Comparison of ENCODE assay signal across 8 cellular contexts in the genomic region with DNA sequence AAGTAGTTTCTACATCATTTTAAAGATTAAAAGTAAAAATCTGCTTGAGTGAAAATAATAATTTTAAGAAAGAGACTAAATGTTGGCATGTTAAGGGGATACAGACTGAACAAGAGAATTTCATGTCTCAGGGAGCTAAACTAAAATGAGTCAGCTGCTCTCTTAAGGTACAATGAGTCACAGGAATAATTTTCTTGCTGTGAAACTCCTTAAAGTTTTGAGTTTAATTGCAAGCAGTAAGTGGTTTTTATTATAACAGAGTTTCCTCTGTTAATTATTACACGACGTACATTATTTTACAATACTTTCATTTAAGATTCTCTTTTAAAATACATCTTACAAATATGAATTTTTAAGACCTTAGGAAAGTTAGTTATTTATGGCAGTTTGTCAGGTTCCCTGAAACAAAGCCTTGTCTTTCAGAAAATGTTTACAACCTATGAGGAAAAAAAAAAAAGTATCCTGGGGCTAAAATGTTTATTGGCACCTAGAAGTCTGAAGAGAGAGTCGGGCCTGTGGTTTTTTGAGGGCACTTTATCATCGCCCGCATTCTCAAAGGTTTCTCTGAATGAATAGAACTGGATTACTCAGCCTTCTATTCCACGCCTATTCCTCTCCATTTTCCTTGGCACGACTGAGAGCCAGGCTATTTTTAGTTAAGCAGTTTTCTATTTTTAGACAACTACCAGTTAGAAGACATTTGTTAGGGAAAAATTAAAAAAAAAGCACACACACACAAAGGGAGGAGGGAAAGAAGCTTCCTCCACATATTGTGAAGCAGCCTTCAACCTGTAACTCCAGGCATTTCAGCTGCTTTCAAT.
A peak's percentile ranks its signal among the peaks of the same experiment; 100 is the strongest.
DNase-seq lines count a peak whose midpoint lies in the region; ATAC-seq, FAIRE-seq and TF ChIP-seq lines count a peak whose summit lies in the region.

No MANE protein-coding gene starts in this region.

- no peaks in the 10 kb centered on the region for H3K9me3 ChIP-seq in GM12878 (replicated peaks; ENCODE audit: control insufficient read depth, insufficient read depth, low read length)
- H3K9me3 ChIP-seq in keratinocyte (ENCODE audit: control insufficient read depth, low read depth, low read length) = no peaks in the 10 kb centered on the region
- no peaks in the 10 kb centered on the region for H3K9me3 ChIP-seq in Karpas-422 (ENCODE audit: low read length)

- TF ChIP-seq POLR2A in GM12892 (IDR thresholded peaks at IDR 0.05; ENCODE audit: low read depth, low read length) = no peak
- no peak for TF ChIP-seq POLR2A in GM12878 (IDR thresholded peaks at IDR 0.05; ENCODE audit: low read depth, low read length)

- H3K79me2 ChIP-seq in GM12878 (ENCODE audit: control insufficient read depth, insufficient read depth, low read length) (peaks cover 62% of the 10 kb centered on the region), keratinocyte (ENCODE audit: control insufficient read depth, insufficient read depth, low read length) (no peaks in the 10 kb centered on the region), Karpas-422 (ENCODE audit: low read length) (peaks cover 83% of the 10 kb centered on the region)

- BruUV-seq in GM12878 (replicated peaks; lab: Mats Ljungman, UMichigan) = no TSS peak

- peak overlapping the region; percentile 67; the same call in 1 of the 2 replicates for H3K4me2 ChIP-seq in GM12878 (ENCODE audit: control insufficient read depth, insufficient read depth)
- peak overlapping the region; percentile 18 for H3K4me2 ChIP-seq in keratinocyte (ENCODE audit: control insufficient read depth, extremely low read depth, insufficient read depth, low read depth, low read length)
- no peak overlapping the region for H3K4me2 ChIP-seq in Karpas-422 (ENCODE audit: low read depth, low read length, poor library complexity, severe bottlenecking)

- TF ChIP-seq RAD21 in GM12878 (IDR thresholded peaks at IDR 0.05; ENCODE audit: insufficient read depth, low read depth, low read length) = no peak

- TF ChIP-seq EP300 in GM12878 (IDR thresholded peaks at IDR 0.05; ENCODE audit: borderline replicate concordance in 1 of 2, control insufficient read depth in 1 of 2, low read depth in 2 of 2, low read length in 2 of 2) = peak in 1 of 2 experiments; percentile 61; a peak in 3 of 4 replicates

- dilution Hi-C loops in keratinocyte (cut with MboI; ENCODE audit: extremely low pct_ligation_motif_present, low sequenced_read_pairs) = no loop called here

- DNase-seq in GM12892 (ENCODE audit: insufficient read length) (no peak), HEK293T (ENCODE audit: extremely low spot score) (peak; percentile 47), NCI-H1048 (lab: John Stamatoyannopoulos, UW) (peak; percentile 66), GM12878 (ENCODE audit: low read depth, low spot score) (peak; percentile 43), keratinocyte (ENCODE audit: low read depth, low spot score) (peak; percentile 44), Karpas-422 (no peak)
- DNase-seq in stimulated activated naive CD8-positive, alpha-beta T cell treated with anti-CD3 and anti-CD28 coated beads, Interleukin-15, Interleukin-2, amounts not matched to agents 100 U/mL and 50 U/mL, for 24 hours = peak; percentile 20
- DNase-seq in activated effector memory CD4-positive, alpha-beta T cell treated with anti-CD3 and anti-CD28 coated beads, Interleukin-2, amount 50 U/mL, for 16 hours = no peak

- 0 out of 2 replicates have a peak overlapping the region, but pooled peaks have one; percentile 3 for H3K9ac ChIP-seq in GM12878 (ENCODE audit: control insufficient read depth, insufficient read depth, low read length)
- no peak overlapping the region for H3K9ac ChIP-seq in keratinocyte (ENCODE audit: control insufficient read depth, extremely low read depth, insufficient read depth, low read length)
- H3K9ac ChIP-seq in Karpas-422 (ENCODE audit: low read length) = no peak overlapping the region

- peaks cover 7% of the 10 kb centered on the region; the same call in 1 of the 2 replicates for H3K4me1 ChIP-seq in GM12878 (ENCODE audit: control insufficient read depth, insufficient read depth, low read length)
- peaks cover 12% of the 10 kb centered on the region for H3K4me1 ChIP-seq in keratinocyte (ENCODE audit: control insufficient read depth, extremely low read depth, insufficient read depth, low read length)
- no peaks in the 10 kb centered on the region; the same call in 1 of the 2 replicates for H3K4me1 ChIP-seq in Karpas-422 (ENCODE audit: low read length)

- TF ChIP-seq CTCF in GM12878 (IDR thresholded peaks at IDR 0.05 in 2 of 3, conservative IDR thresholded peaks at IDR 0.05 in 1 of 3; ENCODE audit: control insufficient read depth in 2 of 3, extremely low read depth in 1 of 3, insufficient read depth in 1 of 3, low read depth in 3 of 3, low read length in 3 of 3) = no peak
- no peak for TF ChIP-seq CTCF in keratinocyte (optimal IDR thresholded peaks at IDR 0.05 in 1 of 3, IDR thresholded peaks at IDR 0.05 in 1 of 3, conservative IDR thresholded peaks at IDR 0.05 in 1 of 3; ENCODE audit: extremely low read depth in 1 of 3, insufficient read depth in 2 of 3, low read length in 3 of 3)

- FAIRE-seq in GM12892 (lab: Jason Lieb, UNC) = peak; percentile 56
- FAIRE-seq in GM12878 (lab: Jason Lieb, UNC) = no peak
- FAIRE-seq in keratinocyte (lab: Jason Lieb, UNC) = peak; percentile 76

- intact Hi-C loops in GM12878 (cut with micrococcal nuclease; ENCODE audit: unreplicated experiment) = loop anchor here (2.0 kb wide), 1 partner anchor 51 kb away; no protein-coding TSS in a partner anchor

- H3K9me1 ChIP-seq in keratinocyte (ENCODE audit: control insufficient read depth, extremely low read depth, insufficient read depth, low read length) = no peaks in the 10 kb centered on the region

- peak; percentile 79 for ATAC-seq in GM12878
- ATAC-seq in stimulated activated naive CD8-positive, alpha-beta T cell treated with anti-CD3 and anti-CD28 coated beads, Interleukin-15, Interleukin-2, amounts not matched to agents 100 U/mL and 50 U/mL, for 24 hours = peak; percentile 90

- WGBS in GM12878 (ENCODE audit: insufficient coverage, insufficient replicate concordance, low lambda C conversion rate, missing lambda C conversion rate) = 1% methylated on average over 7 of the region's 7 CpGs

- POLR2A ChIA-PET in HEK293T (lab: Yijun Ruan, JAX) = interaction anchor here (1.5 kb wide), 1 partner anchor 99 kb away, joined by 3 read pairs; no protein-coding TSS in a partner anchor
- POLR2A ChIA-PET in GM12878 (lab: Charles Lee) = interaction anchor here (0.6 to 1.6 kb wide), 5 partner anchors 26 to 149 kb away, joined by 3 to 4 read pairs (median 3); no protein-coding TSS in a partner anchor

- H3K36me3 ChIP-seq in GM12878 (ENCODE audit: control insufficient read depth in 2 of 2, insufficient read depth in 2 of 2, low read length in 1 of 2) (peaks cover 0 to 28% of the 10 kb centered on the region in 2 experiments; a peak in 3 of 4 replicates), keratinocyte (ENCODE audit: control insufficient read depth in 2 of 2, extremely low read depth in 1 of 2, insufficient read depth in 2 of 2, low read length in 2 of 2) (no peaks in the 10 kb centered on the region), Karpas-422 (ENCODE audit: insufficient read depth, low read length) (peaks cover 3% of the 10 kb centered on the region; the same call in 1 of the 2 replicates)

- H3K9me2 ChIP-seq in Karpas-422 (replicated peaks; ENCODE audit: insufficient read depth, low read length) = no peaks in the 10 kb centered on the region

- H3K4me3 ChIP-seq in GM12878 (0 out of 2 replicates have a peak overlapping the region, but pooled peaks have one; percentile 11), keratinocyte (ENCODE audit: control insufficient read depth in 2 of 3, extremely low read depth in 1 of 3, insufficient read depth in 2 of 3, low read depth in 1 of 3, low read length in 3 of 3) (no peak overlapping the region), Karpas-422 (ENCODE audit: low read length) (no peak overlapping the region)

- peak overlapping the region; percentile 65 for H3K27ac ChIP-seq in GM12878 (ENCODE audit: control insufficient read depth, insufficient read depth)
- peak overlapping the region; percentile 34 for H3K27ac ChIP-seq in keratinocyte (ENCODE audit: control insufficient read depth, insufficient read depth, low read length)
- H3K27ac ChIP-seq in Karpas-422 (ENCODE audit: low read length) = no peak overlapping the region

- CTCF ChIA-PET in HEK293T (lab: Yijun Ruan, JAX) (interaction anchor here (0.7 kb wide), 2 partner anchors 34 to 447 kb away, joined by 3 to 7 read pairs; no protein-coding TSS in a partner anchor), GM12878 (lab: Yijun Ruan, JAX) (interaction anchor here (0.7 to 4.7 kb wide), 5 partner anchors 19 to 57 kb away, joined by 3 to 39 read pairs (median 3); no protein-coding TSS in a partner anchor)

- no peak overlapping the region for H2AFZ ChIP-seq in GM12878 (ENCODE audit: control insufficient read depth, low read depth, low read length)
- no peak overlapping the region for H2AFZ ChIP-seq in keratinocyte (ENCODE audit: control insufficient read depth, low read length)
- H2AFZ ChIP-seq in Karpas-422 (ENCODE audit: low read length) = no peak overlapping the region

- RAD21 ChIA-PET in GM12878 (lab: Charles Lee; ENCODE audit: unreplicated experiment) = interaction anchor here (0.7 to 3.3 kb wide), 15 partner anchors 20 to 652 kb away, joined by 3 to 15 read pairs (median 11); no protein-coding TSS in a partner anchor

- H3K27me3 ChIP-seq in GM12878 (replicated peaks in 1 of 2; ENCODE audit: control insufficient read depth in 2 of 2, insufficient read depth in 2 of 2, low read length in 1 of 2) (no peaks in the 10 kb centered on the region), keratinocyte (ENCODE audit: control insufficient read depth, extremely low read depth, insufficient read depth, low read length) (peaks cover 3% of the 10 kb centered on the region), Karpas-422 (ENCODE audit: low read length) (no peaks in the 10 kb centered on the region)

- SMC1A ChIA-PET in GM12878 (lab: Charles Lee; ENCODE audit: uncharacterized antibody, unreplicated experiment) = interaction anchor here (0.6 to 8.1 kb wide), 19 partner anchors 8 to 287 kb away, joined by 3 to 99 read pairs (median 4); no protein-coding TSS in a partner anchor

- H4K20me1 ChIP-seq in GM12878 (ENCODE audit: control insufficient read depth, insufficient read depth) (no peaks in the 10 kb centered on the region), keratinocyte (ENCODE audit: control insufficient read depth, extremely low read depth, insufficient read depth, low read length) (no peaks in the 10 kb centered on the region), Karpas-422 (ENCODE audit: insufficient read depth, low read depth, low read length) (no peaks in the 10 kb centered on the region)

- in situ Hi-C loops in GM12878 (cut with MboI) = no loop called here

TF ChIP-seq in HEK293T, 16 proteins besides CTCF, POLR2A, EP300 and RAD21 (continues in another document):
- no peak for TF ChIP-seq CTBP1 (IDR thresholded peaks at IDR 0.05; ENCODE audit: borderline replicate concordance)

Comparison
In these comparisons a context has a peak if more than half of its experiments do, and no peak if none do; other contexts are left out.
1. DNase-seq: peak in HEK293T (single experiment), NCI-H1048 (single experiment), GM12878 (single experiment), keratinocyte (single experiment) and stimulated activated naive CD8-positive, alpha-beta T cell treated with anti-CD3 and anti-CD28 coated beads, Interleukin-15, Interleukin-2, amounts not matched to agents 100 U/mL and 50 U/mL, for 24 hours (single experiment); none in GM12892 (single experiment), activated effector memory CD4-positive, alpha-beta T cell treated with anti-CD3 and anti-CD28 coated beads, Interleukin-2, amount 50 U/mL, for 16 hours (single experiment) and Karpas-422 (single experiment).